16 cellular contexts compared by ENCODE assay signal in the genomic region with DNA sequence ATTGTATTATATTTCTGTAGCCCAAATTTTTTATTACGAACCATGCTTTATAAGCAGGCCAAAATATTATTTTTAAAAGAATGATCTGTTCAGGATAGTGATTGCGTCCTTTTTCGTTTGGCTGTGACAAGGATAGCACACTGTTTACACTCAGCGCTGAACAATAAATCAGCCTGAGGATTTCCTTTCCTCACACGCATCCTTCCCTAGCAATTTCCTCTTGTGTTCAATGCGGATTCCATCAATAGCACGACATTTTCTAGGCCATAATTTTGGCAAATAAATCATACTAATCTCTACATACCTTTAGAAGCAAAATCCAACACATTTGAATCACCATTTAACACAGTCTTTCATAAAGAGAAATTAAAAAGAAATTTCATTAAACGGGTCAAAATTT. TPM values are rescaled to one million over a fixed set of nuclear protein-coding genes. Genes with fewer than 3 reads are reported as not detected.
DNase-seq lines count a peak whose midpoint lies in the region; ATAC-seq and TF ChIP-seq lines count a peak whose summit lies in the region.
"Had no signal": no experiment of that assay in that cellular context is flagged by ENCODE, and none has a peak within 500 bp of the region (broad histone marks: within the 10 kb centered on the region; RNA-seq: fewer than 3 reads in every experiment).

No MANE protein-coding gene starts in this region.

- H3K9me3 Mint-ChIP-seq in activated T-cell treated with anti-CD3 and anti-CD28 coated beads, Interleukin-2, amount 50 U/mL, for 72 hours, result no peaks in the 10 kb centered on the region
- H3K9me3 Mint-ChIP-seq in endothelial cell (ENCODE audit: unreplicated experiment) (no peaks in the 10 kb centered on the region), osteocyte (ENCODE audit: unreplicated experiment) (no peaks in the 10 kb centered on the region)

- no peak for ATAC-seq in activated T-cell treated with anti-CD3 and anti-CD28 coated beads, Interleukin-2, amount 50 U/mL, for 72 hours (replicated peaks in 1 of 2)
- ATAC-seq in T-helper 17 cell (no peak), HG03342 (IDR thresholded peaks at IDR 0.05; ENCODE audit: unreplicated experiment) (no peak), GM19452 (IDR thresholded peaks at IDR 0.05; ENCODE audit: unreplicated experiment) (no peak)
- ATAC-seq: Right ventricle myocardium inferior had no signal

- DNase-seq in activated T-cell treated with anti-CD3 and anti-CD28 coated beads, Interleukin-2, amount 50 U/mL, for 72 hours, result no peak
- DNase-seq in activated T-cell treated with anti-CD3 and anti-CD28 coated beads for 4 hours, result no peak
- DNase-seq in T-helper 17 cell, result no peak
- no peak for DNase-seq in endothelial cell (ENCODE audit: low spot score)
- DNase-seq in osteocyte (ENCODE audit: extremely low spot score, unreplicated experiment), result no peak
- DNase-seq in H4 (ENCODE audit: low spot score), result no peak
- DNase-seq: activated gamma-delta T cell; colonic mucosa; islet precursor cell; mammary epithelial cell; NCI-H1417 treated with DMSO at 0.1 percent for 48 hours; NCI-H69; stimulated activated CD4-positive, alpha-beta T cell treated with anti-CD3 and anti-CD28 coated beads, Interleukin-4, amount 100 ng/mL, for 24 hours had no signal

- H3K4me3 Mint-ChIP-seq in activated T-cell treated with anti-CD3 and anti-CD28 coated beads, Interleukin-2, amount 50 U/mL, for 72 hours, result peak overlapping the region; percentile 15 to 52
- H3K4me3 Mint-ChIP-seq in T-helper 17 cell (peak overlapping the region; percentile 63), endothelial cell (ENCODE audit: unreplicated experiment) (peak overlapping the region; percentile 79), osteocyte (ENCODE audit: unreplicated experiment) (peak overlapping the region; percentile 6)

- TF ChIP-seq CTCF in endothelial cell (IDR thresholded peaks at IDR 0.05; ENCODE audit: unreplicated experiment), result no peak
- TF ChIP-seq CTCF in osteocyte (IDR thresholded peaks at IDR 0.05), result no peak

- peaks cover 1% of the 10 kb centered on the region for H3K27me3 Mint-ChIP-seq in activated T-cell treated with anti-CD3 and anti-CD28 coated beads, Interleukin-2, amount 50 U/mL, for 72 hours (ENCODE audit: low read depth)
- peaks cover 10% of the 10 kb centered on the region for H3K27me3 Mint-ChIP-seq in T-helper 17 cell
- peaks cover 11% of the 10 kb centered on the region for H3K27me3 Mint-ChIP-seq in endothelial cell (ENCODE audit: unreplicated experiment)
- H3K27me3 Mint-ChIP-seq in osteocyte (ENCODE audit: unreplicated experiment), result peaks cover 40% of the 10 kb centered on the region

- H3K36me3 Mint-ChIP-seq in activated T-cell treated with anti-CD3 and anti-CD28 coated beads, Interleukin-2, amount 50 U/mL, for 72 hours (ENCODE audit: insufficient read depth in 2 of 2), result peaks cover 0 to 2% of the 10 kb centered on the region in 2 donors
- no peaks in the 10 kb centered on the region for H3K36me3 Mint-ChIP-seq in T-helper 17 cell (ENCODE audit: low read depth)
- H3K36me3 Mint-ChIP-seq in endothelial cell (ENCODE audit: low read depth, unreplicated experiment), result peaks cover 14% of the 10 kb centered on the region
- H3K36me3 Mint-ChIP-seq in osteocyte (ENCODE audit: unreplicated experiment), result no peaks in the 10 kb centered on the region

- H3K4me1 Mint-ChIP-seq in activated T-cell treated with anti-CD3 and anti-CD28 coated beads, Interleukin-2, amount 50 U/mL, for 72 hours (ENCODE audit: low read depth), result peaks cover 32% of the 10 kb centered on the region
- H3K4me1 Mint-ChIP-seq in T-helper 17 cell (peaks cover 19% of the 10 kb centered on the region), endothelial cell (ENCODE audit: unreplicated experiment) (peaks cover 52% of the 10 kb centered on the region), osteocyte (ENCODE audit: unreplicated experiment) (peaks cover 18% of the 10 kb centered on the region)

- H3K27ac Mint-ChIP-seq in activated T-cell treated with anti-CD3 and anti-CD28 coated beads, Interleukin-2, amount 50 U/mL, for 72 hours, result no peak overlapping the region
- no peak overlapping the region for H3K27ac Mint-ChIP-seq in T-helper 17 cell
- peak overlapping the region; percentile 96 for H3K27ac Mint-ChIP-seq in endothelial cell (ENCODE audit: unreplicated experiment)
- no peak overlapping the region for H3K27ac Mint-ChIP-seq in osteocyte (ENCODE audit: unreplicated experiment)

- no peaks in the 10 kb centered on the region for H3K9me3 ChIP-seq in T-helper 17 cell (ENCODE audit: control insufficient read depth, low read length, poor library complexity, severe bottlenecking)
- H3K9me3 ChIP-seq: colonic mucosa had no signal

RNA-seq across cellular contexts. Expression of a gene that starts 1.6 kb away (rescaled TPM):
- total RNA-seq in activated T-cell treated with anti-CD3 and anti-CD28 coated beads, Interleukin-2, amount 50 U/mL, for 72 hours, result 1 to 10 TPM; 2.5 to 2.8 TPM
- total RNA-seq in T-helper 17 cell, result 10 to 100 TPM; 10.6 to 11.0 TPM
- total RNA-seq in endothelial cell (ENCODE audit: unreplicated experiment), result 159 TPM
- not detected in 2 replicates for total RNA-seq in osteocyte
- total RNA-seq in H4 (2014; rRNA removed; shearing (Covaris generic)), result 23.7 and 40.5 TPM in 2 replicates

Comparison
In these comparisons a context has a peak if more than half of its experiments do, and no peak if none do; other contexts are left out.
1. H3K4me3 Mint-ChIP-seq: peak in every context shown above with its lines; median percentile 79 in endothelial cell; 63 in T-helper 17 cell; 34 in activated T-cell treated with anti-CD3 and anti-CD28 coated beads, Interleukin-2, amount 50 U/mL, for 72 hours; 6 in osteocyte.